ENCODE assay signal across 18 cellular contexts in the genomic region with DNA sequence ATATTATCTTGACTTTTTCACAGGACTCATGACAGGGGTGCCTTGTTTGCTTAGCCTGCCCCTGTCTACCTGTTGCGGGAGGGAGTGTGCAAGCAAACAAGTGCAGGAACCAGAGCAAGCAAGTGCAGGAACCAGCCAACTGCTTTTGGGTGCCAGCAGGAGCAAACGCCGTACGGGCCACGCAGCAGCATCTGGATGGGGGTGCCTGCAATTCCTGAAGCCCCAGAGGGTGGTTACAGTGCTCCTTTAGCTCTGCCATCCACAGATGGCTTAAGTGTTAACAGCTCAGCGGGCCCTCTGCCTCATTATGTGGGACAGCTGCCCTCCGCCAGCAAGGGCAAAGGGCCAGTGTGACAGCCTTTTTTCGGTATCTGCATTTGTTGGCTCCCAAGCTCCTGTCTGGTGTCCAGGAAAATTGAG.
"Had no signal": no experiment of that assay in that cellular context is flagged by ENCODE, and none has a peak within 500 bp of the region (broad histone marks: within the 10 kb centered on the region; RNA-seq: fewer than 3 reads in every experiment).

No MANE protein-coding gene starts in this region.

- ATAC-seq: activated naive CD8-positive, alpha-beta T cell treated with anti-CD3 and anti-CD28 coated beads, Interleukin-2, amount 50 U/mL, for 24 hours; activated T-cell treated with anti-CD3 and anti-CD28 coated beads, Interleukin-2, amount 50 U/mL, for 4 hours; lower lobe of right lung; natural killer cell treated with Interleukin-12 subunit alpha and Interleukin-12 subunit beta and Interleukin-15 and Interleukin-18, amount 100 ng/mL, for 72 hours had no signal

- H3K27ac Mint-ChIP-seq: activated naive CD4-positive, alpha-beta T cell treated with anti-CD3 and anti-CD28 coated beads, Interleukin-2, amount 10 ng/mL, durations not matched to agents 7 days and 5 days; activated naive CD8-positive, alpha-beta T cell treated with anti-CD3 and anti-CD28 coated beads, Interleukin-2, amount 50 U/mL, for 24 hours; brain; immature natural killer cell; natural killer cell treated with Interleukin-12 subunit alpha and Interleukin-12 subunit beta and Interleukin-15 and Interleukin-18, amount 100 ng/mL, for 72 hours had no signal

- H3K4me3 Mint-ChIP-seq: activated naive CD4-positive, alpha-beta T cell treated with anti-CD3 and anti-CD28 coated beads, Interleukin-2, amount 10 ng/mL, durations not matched to agents 7 days and 5 days; activated naive CD8-positive, alpha-beta T cell treated with anti-CD3 and anti-CD28 coated beads, Interleukin-2, amount 50 U/mL, for 24 hours; activated T-cell treated with anti-CD3 and anti-CD28 coated beads, Interleukin-2, amount 50 U/mL, for 4 hours; brain; immature natural killer cell; natural killer cell treated with Interleukin-12 subunit alpha and Interleukin-12 subunit beta and Interleukin-15 and Interleukin-18, amount 100 ng/mL, for 72 hours had no signal

- H3K4me3 ChIP-seq: coronary artery, lower lobe of right lung, thyroid gland had no signal

- H3K27ac ChIP-seq: coronary artery, lower lobe of right lung, parathyroid adenoma, thyroid gland, VCaP had no signal

- H3K4me1 ChIP-seq: lower lobe of right lung, parathyroid adenoma, thyroid gland had no signal

- H3K4me1 Mint-ChIP-seq: immature natural killer cell had no signal

- H3K27me3 ChIP-seq: thyroid gland had no signal

- H3K27me3 Mint-ChIP-seq: activated naive CD4-positive, alpha-beta T cell treated with anti-CD3 and anti-CD28 coated beads, Interleukin-2, amount 10 ng/mL, durations not matched to agents 7 days and 5 days; activated naive CD8-positive, alpha-beta T cell treated with anti-CD3 and anti-CD28 coated beads, Interleukin-2, amount 50 U/mL, for 24 hours; brain; natural killer cell treated with Interleukin-12 subunit alpha and Interleukin-12 subunit beta and Interleukin-15 and Interleukin-18, amount 100 ng/mL, for 72 hours had no signal

- H3K36me3 ChIP-seq: lower lobe of right lung, thyroid gland had no signal

- H2AFZ ChIP-seq: parathyroid adenoma had no signal

- DNase-seq: activated CD4-positive, alpha-beta T cell treated with anti-CD3 and anti-CD28 coated beads, Interleukin-2, amount 50 U/mL, for 1 hour; activated CD4-positive, CD25-positive, alpha-beta regulatory T cell treated with anti-CD3 and anti-CD28 coated beads, Interleukin-2, amount 50 U/mL, for 72 hours; activated CD8-positive, alpha-beta memory T cell treated with anti-CD3 and anti-CD28 coated beads, Interleukin-2, amount 50 U/mL, for 4 hours; activated naive CD4-positive, alpha-beta T cell treated with anti-CD3 and anti-CD28 coated beads, Interleukin-2, amount 10 ng/mL, durations not matched to agents 7 days and 5 days; activated naive CD8-positive, alpha-beta T cell treated with anti-CD3 and anti-CD28 coated beads, Interleukin-2, amount 50 U/mL, for 24 hours; activated T-cell treated with anti-CD3 and anti-CD28 coated beads, Interleukin-2, amount 50 U/mL, for 4 hours; immature natural killer cell; lower lobe of right lung; stimulated activated CD4-positive, alpha-beta T cell treated with anti-CD3 and anti-CD28 coated beads, Interleukin-12 subunit alpha, Interleukin-12 subunit beta, amount 100 ng/mL, for 4 hours; stimulated activated CD4-positive, alpha-beta T cell treated with anti-CD3 and anti-CD28 coated beads, Interleukin-2, amount 100 ng/mL, for 24 hours; stimulated activated naive CD4-positive, alpha-beta T cell treated with Interleukin-2 at 50 U/mL for 16 hours; T-helper 2 cell; thyroid gland had no signal

- H3K36me3 Mint-ChIP-seq: natural killer cell treated with Interleukin-12 subunit alpha and Interleukin-12 subunit beta and Interleukin-15 and Interleukin-18, amount 100 ng/mL, for 72 hours had no signal

- H3K9ac ChIP-seq: parathyroid adenoma had no signal

- H3K9me3 Mint-ChIP-seq: natural killer cell treated with Interleukin-12 subunit alpha and Interleukin-12 subunit beta and Interleukin-15 and Interleukin-18, amount 100 ng/mL, for 72 hours had no signal

- H3K9me3 ChIP-seq: thyroid gland had no signal
